ENCODE assay signal across 1 cellular context in the genomic region with DNA sequence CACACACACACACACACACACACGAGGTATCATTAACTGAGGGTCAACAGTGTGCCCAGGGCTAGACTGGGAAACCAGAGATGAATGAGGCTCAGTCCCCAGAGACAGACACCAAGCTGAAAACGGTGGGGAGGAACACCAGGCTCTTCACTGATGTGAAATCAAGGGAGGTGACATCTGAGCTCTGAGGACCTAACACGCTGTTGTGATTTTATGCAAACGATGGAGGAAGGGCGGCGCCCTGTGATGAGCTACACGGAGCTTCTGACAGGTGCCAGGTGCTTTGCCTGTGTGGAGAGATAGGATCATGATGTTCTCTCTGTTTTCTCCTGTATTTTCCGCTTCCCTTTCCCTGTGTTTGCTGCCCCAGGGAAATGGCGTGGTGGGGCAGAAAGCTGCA.
A peak's percentile ranks its signal among the peaks of the same experiment; 100 is the strongest.
TF ChIP-seq lines count a peak whose summit lies in the region.

No MANE protein-coding gene starts in this region.

TF ChIP-seq in GM12878, 131 proteins besides CTCF, POLR2A, EP300 and RAD21:
- TF ChIP-seq, protein P1, sequence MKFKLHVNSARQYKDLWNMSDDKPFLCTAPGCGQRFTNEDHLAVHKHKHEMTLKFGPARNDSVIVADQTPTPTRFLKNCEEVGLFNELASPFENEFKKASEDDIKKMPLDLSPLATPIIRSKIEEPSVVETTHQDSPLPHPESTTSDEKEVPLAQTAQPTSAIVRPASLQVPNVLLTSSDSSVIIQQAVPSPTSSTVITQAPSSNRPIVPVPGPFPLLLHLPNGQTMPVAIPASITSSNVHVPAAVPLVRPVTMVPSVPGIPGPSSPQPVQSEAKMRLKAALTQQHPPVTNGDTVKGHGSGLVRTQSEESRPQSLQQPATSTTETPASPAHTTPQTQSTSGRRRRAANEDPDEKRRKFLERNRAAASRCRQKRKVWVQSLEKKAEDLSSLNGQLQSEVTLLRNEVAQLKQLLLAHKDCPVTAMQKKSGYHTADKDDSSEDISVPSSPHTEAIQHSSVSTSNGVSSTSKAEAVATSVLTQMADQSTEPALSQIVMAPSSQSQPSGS (IDR thresholded peaks at IDR 0.05; ENCODE audit: low read length): no peak
- TF ChIP-seq ZNF622 (IDR thresholded peaks at IDR 0.05): no peak
- peak; percentile 50; the same call in 1 of the 2 replicates for TF ChIP-seq MTA2 (IDR thresholded peaks at IDR 0.05; ENCODE audit: low read depth)
- no peak for TF ChIP-seq MEF2A (IDR thresholded peaks at IDR 0.05; ENCODE audit: insufficient read depth, low read depth, low read length)
- no peak for TF ChIP-seq TAF1 (IDR thresholded peaks at IDR 0.05; ENCODE audit: borderline replicate concordance, low read depth, low read length)
- TF ChIP-seq CBX3 (IDR thresholded peaks at IDR 0.05; ENCODE audit: borderline replicate concordance, low read depth): no peak
- TF ChIP-seq SREBF2 (IDR thresholded peaks at IDR 0.05; ENCODE audit: low read length): no peak
- peak; percentile 90 for TF ChIP-seq MEF2B (IDR thresholded peaks at IDR 0.05; ENCODE audit: partially characterized antibody, poor library complexity, severe bottlenecking)
- TF ChIP-seq, protein P2, sequence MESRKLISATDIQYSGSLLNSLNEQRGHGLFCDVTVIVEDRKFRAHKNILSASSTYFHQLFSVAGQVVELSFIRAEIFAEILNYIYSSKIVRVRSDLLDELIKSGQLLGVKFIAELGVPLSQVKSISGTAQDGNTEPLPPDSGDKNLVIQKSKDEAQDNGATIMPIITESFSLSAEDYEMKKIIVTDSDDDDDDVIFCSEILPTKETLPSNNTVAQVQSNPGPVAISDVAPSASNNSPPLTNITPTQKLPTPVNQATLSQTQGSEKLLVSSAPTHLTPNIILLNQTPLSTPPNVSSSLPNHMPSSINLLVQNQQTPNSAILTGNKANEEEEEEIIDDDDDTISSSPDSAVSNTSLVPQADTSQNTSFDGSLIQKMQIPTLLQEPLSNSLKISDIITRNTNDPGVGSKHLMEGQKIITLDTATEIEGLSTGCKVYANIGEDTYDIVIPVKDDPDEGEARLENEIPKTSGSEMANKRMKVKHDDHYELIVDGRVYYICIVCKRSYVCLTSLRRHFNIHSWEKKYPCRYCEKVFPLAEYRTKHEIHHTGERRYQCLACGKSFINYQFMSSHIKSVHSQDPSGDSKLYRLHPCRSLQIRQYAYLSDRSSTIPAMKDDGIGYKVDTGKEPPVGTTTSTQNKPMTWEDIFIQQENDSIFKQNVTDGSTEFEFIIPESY (IDR thresholded peaks at IDR 0.05): no peak
- TF ChIP-seq ETV6 (conservative IDR thresholded peaks at IDR 0.05 in 1 of 2, IDR thresholded peaks at IDR 0.05 in 1 of 2; ENCODE audit: borderline replicate concordance in 1 of 2, low read depth in 1 of 2): no peak
- 0 out of 2 replicates have a peak, but pooled peaks have one; percentile 37 for TF ChIP-seq NR2F1 (conservative IDR thresholded peaks at IDR 0.05)
- TF ChIP-seq SREBF1 (IDR thresholded peaks at IDR 0.05; ENCODE audit: low read length): no peak
- TF ChIP-seq PML (IDR thresholded peaks at IDR 0.05; ENCODE audit: low read length): no peak
- 0 out of 2 replicates have a peak, but pooled peaks have one; percentile 46 for TF ChIP-seq NBN (IDR thresholded peaks at IDR 0.05)
- TF ChIP-seq IKZF1 (conservative IDR thresholded peaks at IDR 0.05): 0 out of 2 replicates have a peak, but pooled peaks have one; percentile 13
- no peak for TF ChIP-seq ATF7 (IDR thresholded peaks at IDR 0.05; ENCODE audit: low read depth)
- TF ChIP-seq CREB1 (IDR thresholded peaks at IDR 0.05; ENCODE audit: low read depth): no peak
- no peak for TF ChIP-seq SMAD1 (IDR thresholded peaks at IDR 0.05; ENCODE audit: low read depth, partially characterized antibody)
- TF ChIP-seq SMARCA5 (IDR thresholded peaks at IDR 0.05): no peak
- no peak for TF ChIP-seq KLF5 (IDR thresholded peaks at IDR 0.05; ENCODE audit: partially characterized antibody)
- TF ChIP-seq, protein P3, sequence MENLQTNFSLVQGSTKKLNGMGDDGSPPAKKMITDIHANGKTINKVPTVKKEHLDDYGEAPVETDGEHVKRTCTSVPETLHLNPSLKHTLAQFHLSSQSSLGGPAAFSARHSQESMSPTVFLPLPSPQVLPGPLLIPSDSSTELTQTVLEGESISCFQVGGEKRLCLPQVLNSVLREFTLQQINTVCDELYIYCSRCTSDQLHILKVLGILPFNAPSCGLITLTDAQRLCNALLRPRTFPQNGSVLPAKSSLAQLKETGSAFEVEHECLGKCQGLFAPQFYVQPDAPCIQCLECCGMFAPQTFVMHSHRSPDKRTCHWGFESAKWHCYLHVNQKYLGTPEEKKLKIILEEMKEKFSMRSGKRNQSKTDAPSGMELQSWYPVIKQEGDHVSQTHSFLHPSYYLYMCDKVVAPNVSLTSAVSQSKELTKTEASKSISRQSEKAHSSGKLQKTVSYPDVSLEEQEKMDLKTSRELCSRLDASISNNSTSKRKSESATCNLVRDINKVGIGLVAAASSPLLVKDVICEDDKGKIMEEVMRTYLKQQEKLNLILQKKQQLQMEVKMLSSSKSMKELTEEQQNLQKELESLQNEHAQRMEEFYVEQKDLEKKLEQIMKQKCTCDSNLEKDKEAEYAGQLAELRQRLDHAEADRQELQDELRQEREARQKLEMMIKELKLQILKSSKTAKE (IDR thresholded peaks at IDR 0.05; ENCODE audit: low read depth, poor library complexity, severe bottlenecking): no peak
- TF ChIP-seq RCOR1 (conservative IDR thresholded peaks at IDR 0.05; ENCODE audit: low read depth, low read length): no peak
- peak; percentile 99 for TF ChIP-seq POU2F2 (IDR thresholded peaks at IDR 0.05; ENCODE audit: borderline replicate concordance, low read depth, low read length)
- TF ChIP-seq RUNX3 (IDR thresholded peaks at IDR 0.05; ENCODE audit: low read length): no peak
- TF ChIP-seq, protein P4, sequence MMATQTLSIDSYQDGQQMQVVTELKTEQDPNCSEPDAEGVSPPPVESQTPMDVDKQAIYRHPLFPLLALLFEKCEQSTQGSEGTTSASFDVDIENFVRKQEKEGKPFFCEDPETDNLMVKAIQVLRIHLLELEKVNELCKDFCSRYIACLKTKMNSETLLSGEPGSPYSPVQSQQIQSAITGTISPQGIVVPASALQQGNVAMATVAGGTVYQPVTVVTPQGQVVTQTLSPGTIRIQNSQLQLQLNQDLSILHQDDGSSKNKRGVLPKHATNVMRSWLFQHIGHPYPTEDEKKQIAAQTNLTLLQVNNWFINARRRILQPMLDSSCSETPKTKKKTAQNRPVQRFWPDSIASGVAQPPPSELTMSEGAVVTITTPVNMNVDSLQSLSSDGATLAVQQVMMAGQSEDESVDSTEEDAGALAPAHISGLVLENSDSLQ (IDR thresholded peaks at IDR 0.05): peak; percentile 71
- TF ChIP-seq ZZZ3 (IDR thresholded peaks at IDR 0.05; ENCODE audit: control insufficient read depth, insufficient read length, low read depth): no peak
- TF ChIP-seq, protein P5, sequence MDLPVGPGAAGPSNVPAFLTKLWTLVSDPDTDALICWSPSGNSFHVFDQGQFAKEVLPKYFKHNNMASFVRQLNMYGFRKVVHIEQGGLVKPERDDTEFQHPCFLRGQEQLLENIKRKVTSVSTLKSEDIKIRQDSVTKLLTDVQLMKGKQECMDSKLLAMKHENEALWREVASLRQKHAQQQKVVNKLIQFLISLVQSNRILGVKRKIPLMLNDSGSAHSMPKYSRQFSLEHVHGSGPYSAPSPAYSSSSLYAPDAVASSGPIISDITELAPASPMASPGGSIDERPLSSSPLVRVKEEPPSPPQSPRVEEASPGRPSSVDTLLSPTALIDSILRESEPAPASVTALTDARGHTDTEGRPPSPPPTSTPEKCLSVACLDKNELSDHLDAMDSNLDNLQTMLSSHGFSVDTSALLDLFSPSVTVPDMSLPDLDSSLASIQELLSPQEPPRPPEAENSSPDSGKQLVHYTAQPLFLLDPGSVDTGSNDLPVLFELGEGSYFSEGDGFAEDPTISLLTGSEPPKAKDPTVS (IDR thresholded peaks at IDR 0.05; ENCODE audit: low read depth, low read length): no peak
- TF ChIP-seq IKZF2 (IDR thresholded peaks at IDR 0.05): peak in 1 of 2 experiments; percentile 46; a peak in 3 of 4 replicates
- TF ChIP-seq, protein P6, sequence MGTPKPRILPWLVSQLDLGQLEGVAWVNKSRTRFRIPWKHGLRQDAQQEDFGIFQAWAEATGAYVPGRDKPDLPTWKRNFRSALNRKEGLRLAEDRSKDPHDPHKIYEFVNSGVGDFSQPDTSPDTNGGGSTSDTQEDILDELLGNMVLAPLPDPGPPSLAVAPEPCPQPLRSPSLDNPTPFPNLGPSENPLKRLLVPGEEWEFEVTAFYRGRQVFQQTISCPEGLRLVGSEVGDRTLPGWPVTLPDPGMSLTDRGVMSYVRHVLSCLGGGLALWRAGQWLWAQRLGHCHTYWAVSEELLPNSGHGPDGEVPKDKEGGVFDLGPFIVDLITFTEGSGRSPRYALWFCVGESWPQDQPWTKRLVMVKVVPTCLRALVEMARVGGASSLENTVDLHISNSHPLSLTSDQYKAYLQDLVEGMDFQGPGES (IDR thresholded peaks at IDR 0.05): no peak
- no peak for TF ChIP-seq BCL11A (IDR thresholded peaks at IDR 0.05; ENCODE audit: low read depth, low read length)
- TF ChIP-seq KDM1A (IDR thresholded peaks at IDR 0.05; ENCODE audit: borderline replicate concordance): no peak
